Comparison of ENCODE assay signal across 1 cellular context in genomic region chr4:2834001-2834921, GRCh38.
TF ChIP-seq lines count a peak whose summit lies in the region.

No MANE protein-coding gene starts in this region.

TF ChIP-seq in endothelial cell of umbilical vein, 7 proteins besides CTCF, POLR2A, EP300 and RAD21 (continued from another document):
- TF ChIP-seq JUN (IDR thresholded peaks at IDR 0.05; ENCODE audit: borderline replicate concordance, insufficient read depth, insufficient read length, low read depth) = no peak
- no peak for TF ChIP-seq GATA2 (IDR thresholded peaks at IDR 0.05; ENCODE audit: insufficient read depth, insufficient read length, low read depth, low read length)
